ENCODE assay signal across 8 cellular contexts in the genomic region with DNA sequence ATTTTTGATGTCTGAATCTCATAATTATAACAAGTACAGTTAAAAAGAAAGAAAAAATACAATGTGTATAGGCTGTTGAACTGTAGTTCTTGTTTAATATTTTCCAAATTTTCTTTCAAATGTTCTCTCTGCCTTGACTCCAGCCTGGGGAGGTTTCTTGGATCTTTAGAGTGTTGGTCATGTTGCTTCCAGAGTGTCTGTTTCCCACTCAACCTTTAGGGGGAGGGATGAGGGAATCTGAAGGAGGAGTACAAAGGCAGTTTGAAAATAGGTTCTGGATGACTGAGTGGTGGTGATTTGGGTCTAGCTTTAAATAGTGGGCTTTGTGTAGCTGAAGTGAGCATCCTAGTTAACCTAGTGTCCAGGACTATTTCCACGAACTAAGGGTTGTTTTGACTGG. TPM values are rescaled to one million over a fixed set of nuclear protein-coding genes. Genes with fewer than 3 reads are reported as not detected.
DNase-seq lines count a peak whose midpoint lies in the region; FAIRE-seq and TF ChIP-seq lines count a peak whose summit lies in the region.

No MANE protein-coding gene starts in this region.

- no peaks in the 10 kb centered on the region for H3K9me3 Mint-ChIP-seq in astrocyte (ENCODE audit: unreplicated experiment)

- H3K27ac ChIP-seq in astrocyte (ENCODE audit: low read depth, low read length): peak overlapping the region; percentile 27
- H3K27ac ChIP-seq in small intestine (ENCODE audit: low read depth in 1 of 2, low read length in 1 of 2): peak overlapping the region; percentile 61 to 75

- TF ChIP-seq CTCF in astrocyte (IDR thresholded peaks at IDR 0.05; ENCODE audit: insufficient read depth, low read depth, low read length): peak; percentile 21

- peak overlapping the region; percentile 86 for H3K4me2 ChIP-seq in astrocyte (ENCODE audit: low read length)

- peak overlapping the region; percentile 91 for H3K4me3 Mint-ChIP-seq in astrocyte (ENCODE audit: unreplicated experiment)

- peaks cover 61% of the 10 kb centered on the region for H4K20me1 ChIP-seq in astrocyte (ENCODE audit: insufficient read depth, low read length)

- peak overlapping the region; percentile 77 for H3K27ac Mint-ChIP-seq in astrocyte (ENCODE audit: unreplicated experiment)

- no peak overlapping the region for H2AFZ ChIP-seq in astrocyte (ENCODE audit: low read depth, low read length)

- peak overlapping the region; percentile 97 for H3K9ac ChIP-seq in astrocyte (ENCODE audit: low read length)
- peak overlapping the region; percentile 98 for H3K9ac ChIP-seq in iPS-15b (ENCODE audit: low read depth, low read length)

- peaks cover 11% of the 10 kb centered on the region for H3K36me3 Mint-ChIP-seq in astrocyte (ENCODE audit: low read depth, unreplicated experiment)

- no peak for FAIRE-seq in astrocyte (lab: Jason Lieb, UNC)
- FAIRE-seq in small intestine (lab: Jason Lieb, UNC): no peak

- H3K27me3 Mint-ChIP-seq in astrocyte (ENCODE audit: low read depth, unreplicated experiment): no peaks in the 10 kb centered on the region

- peak overlapping the region; percentile 95 for H3K4me3 ChIP-seq in astrocyte (ENCODE audit: insufficient read depth, low read depth, low read length)
- H3K4me3 ChIP-seq in iPS-15b (ENCODE audit: low read depth, low read length): peak overlapping the region; percentile 92
- H3K4me3 ChIP-seq in small intestine (ENCODE audit: low read depth in 1 of 2, low read length in 2 of 2): peak overlapping the region; percentile 39 to 47

- H3K27me3 ChIP-seq in astrocyte (ENCODE audit: insufficient read depth, low read length): no peaks in the 10 kb centered on the region
- H3K27me3 ChIP-seq in iPS-15b (ENCODE audit: control insufficient read depth, insufficient read depth, low read length): no peaks in the 10 kb centered on the region
- no peaks in the 10 kb centered on the region for H3K27me3 ChIP-seq in small intestine (ENCODE audit: control insufficient read depth in 2 of 2, insufficient read depth in 2 of 2, low read length in 2 of 2)

- H3K36me3 ChIP-seq in astrocyte (ENCODE audit: insufficient read depth, low read length) (no peaks in the 10 kb centered on the region), iPS-15b (ENCODE audit: control insufficient read depth, insufficient read depth, low read length) (no peaks in the 10 kb centered on the region), small intestine (ENCODE audit: control insufficient read depth in 2 of 2, insufficient read depth in 2 of 2, low read length in 2 of 2) (peaks cover 0 to 2% of the 10 kb centered on the region in 2 donors)

- H3K79me2 ChIP-seq in astrocyte (ENCODE audit: insufficient read depth, low read length): peaks cover 68% of the 10 kb centered on the region

- peaks cover 16% of the 10 kb centered on the region for H3K4me1 Mint-ChIP-seq in astrocyte (ENCODE audit: low read depth, unreplicated experiment)

- peak; percentile 84 for DNase-seq in HT-29 (ENCODE audit: low spot score)
- peak; percentile 42 for DNase-seq in astrocyte (ENCODE audit: low read depth)
- DNase-seq in small intestine: peak; percentile 68
- DNase-seq in NCI-H446 treated with DMSO at 0.1 percent for 48 hours (lab: John Stamatoyannopoulos, UW): no peak
- DNase-seq in iPS-NIHi7 (ENCODE audit: extremely low spot score): no peak
- no peak for DNase-seq in NCI-H774 (lab: John Stamatoyannopoulos, UW)
- no peak for DNase-seq in NCI-H446 (lab: John Stamatoyannopoulos, UW)

- no peaks in the 10 kb centered on the region for H3K9me3 ChIP-seq in astrocyte (ENCODE audit: insufficient read depth, low read depth, low read length)
- H3K9me3 ChIP-seq in iPS-15b (ENCODE audit: control insufficient read depth, insufficient read depth, low read length): no peaks in the 10 kb centered on the region
- no peaks in the 10 kb centered on the region for H3K9me3 ChIP-seq in small intestine (ENCODE audit: control insufficient read depth, low read depth)

- 6 to 23% (median 23%) methylated on average over 1 of the region's 1 CpG for WGBS in small intestine, 3 donors

- H3K4me1 ChIP-seq in astrocyte (ENCODE audit: insufficient read depth, low read length): peaks cover 13% of the 10 kb centered on the region
- H3K4me1 ChIP-seq in iPS-15b (ENCODE audit: control insufficient read depth, insufficient read depth, low read length): peaks cover 9% of the 10 kb centered on the region
- H3K4me1 ChIP-seq in small intestine (ENCODE audit: control insufficient read depth in 2 of 2, insufficient read depth in 1 of 2, low read depth in 1 of 2, low read length in 1 of 2): peaks cover 2% of the 10 kb centered on the region in 2 donors

RNA-seq across cellular contexts. Expression of gene CTNND1, which starts 2.0 kb away (rescaled TPM):
- total RNA-seq in HT-29 (2014; rRNA removed; shearing (Covaris generic)): 134 and 185 TPM in 2 replicates
- 235 and 243 TPM in 2 replicates for total RNA-seq in astrocyte
- 100 to 1,000 TPM in 1 of 3 donors, 10 to 100 TPM in 2; 62.2 to 148 (median 89.7) TPM for polyA plus RNA-seq in small intestine

RNA-seq across cellular contexts. Expression of gene BTBD18, which starts 11.9 kb away (rescaled TPM):
- not detected in 2 replicates for total RNA-seq in HT-29 (2014; rRNA removed; shearing (Covaris generic))
- not detected in 2 replicates for total RNA-seq in astrocyte
- not detected for polyA plus RNA-seq in small intestine

RNA-seq across cellular contexts. Expression of gene SELENOH, which starts 22.3 kb away (rescaled TPM):
- 352 and 413 TPM in 2 replicates for total RNA-seq in HT-29 (2014; rRNA removed; shearing (Covaris generic))
- total RNA-seq in astrocyte: 94.3 and 123 TPM in 2 replicates
- 100 to 1,000 TPM in 2 of 3 donors, 10 to 100 TPM in 1; 78.3 to 148 (median 144) TPM for polyA plus RNA-seq in small intestine

RNA-seq across cellular contexts. Expression of gene TMX2, which starts 51.2 kb away (rescaled TPM):
- total RNA-seq in HT-29 (2014; rRNA removed; shearing (Covaris generic)): 148 and 150 TPM in 2 replicates
- 88.0 and 91.5 TPM in 2 replicates for total RNA-seq in astrocyte
- 100 to 1,000 TPM in 1 of 3 donors, 10 to 100 TPM in 2; 43.4 to 152 (median 63.0) TPM for polyA plus RNA-seq in small intestine

RNA-seq across cellular contexts. Expression of gene MED19, which starts 51.6 kb away (rescaled TPM):
- total RNA-seq in HT-29 (2014; rRNA removed; shearing (Covaris generic)): 28.9 and 35.0 TPM in 2 replicates
- 21.6 and 23.5 TPM in 2 replicates for total RNA-seq in astrocyte
- polyA plus RNA-seq in small intestine: 10 to 100 TPM; 15.9 to 18.4 (median 18.2) TPM

Comparison
In these comparisons a context has a peak if more than half of its experiments do, and no peak if none do; other contexts are left out.
1. DNase-seq: peak in HT-29 (single experiment), astrocyte (single experiment) and small intestine (single experiment); none in NCI-H446 treated with DMSO at 0.1 percent for 48 hours (single experiment), iPS-NIHi7 (single experiment), NCI-H774 (single experiment) and NCI-H446 (0 of 2).
2. H3K4me3 ChIP-seq: peak in every context shown above with its lines; median percentile 95 in astrocyte; 92 in iPS-15b; 43 in small intestine.